ENCODE assay signal across 1 cellular context in genomic region chr18:69880083-69880482, GRCh38.
TF ChIP-seq lines count a peak whose summit lies in the region.

No MANE protein-coding gene starts in this region.

TF ChIP-seq in H1, 55 proteins besides CTCF, POLR2A, EP300 and RAD21 (continued from another document):
- no peak for TF ChIP-seq SRF (IDR thresholded peaks at IDR 0.05; ENCODE audit: low read depth, low read length)
- no peak for TF ChIP-seq CBX8 (IDR thresholded peaks at IDR 0.05; ENCODE audit: borderline replicate concordance, low read depth, low read length)
- no peak for TF ChIP-seq ZNF274 (IDR thresholded peaks at IDR 0.05; ENCODE audit: borderline replicate concordance, extremely low read depth, low read length)
- TF ChIP-seq KDM4A (IDR thresholded peaks at IDR 0.05; ENCODE audit: low read depth, low read length, severe bottlenecking) = no peak
- TF ChIP-seq EGR1 (IDR thresholded peaks at IDR 0.05; ENCODE audit: borderline replicate concordance, low read depth, low read length) = no peak
- TF ChIP-seq GABPA (IDR thresholded peaks at IDR 0.05; ENCODE audit: borderline replicate concordance, insufficient read depth, low read length) = no peak
- TF ChIP-seq TBP (IDR thresholded peaks at IDR 0.05; ENCODE audit: low read depth, low read length) = no peak
- no peak for TF ChIP-seq TCF12 (IDR thresholded peaks at IDR 0.05; ENCODE audit: low read depth, low read length)
- no peak for TF ChIP-seq SIRT6 (IDR thresholded peaks at IDR 0.05; ENCODE audit: low read length)
- TF ChIP-seq E2F6 (IDR thresholded peaks at IDR 0.05) = no peak
- no peak for TF ChIP-seq JUND (IDR thresholded peaks at IDR 0.05; ENCODE audit: low read length)
